ENCODE assay signal across 8 cellular contexts in genomic region chr22:37907036-37907954, GRCh38. TPM values are rescaled to one million over a fixed set of nuclear protein-coding genes. Genes with fewer than 3 reads are reported as not detected.
DNase-seq lines count a peak whose midpoint lies in the region; TF ChIP-seq lines count a peak whose summit lies in the region.

No MANE protein-coding gene starts in this region.

- no peaks in the 10 kb centered on the region for H3K27me3 ChIP-seq in Peyer's patch
- H3K27me3 ChIP-seq in esophagus (ENCODE audit: control insufficient read depth in 1 of 2, insufficient read depth in 2 of 2, low read length in 2 of 2) = no peaks in the 10 kb centered on the region
- no peaks in the 10 kb centered on the region for H3K27me3 ChIP-seq in parathyroid adenoma (ENCODE audit: control insufficient read depth, insufficient read depth, low read length)

- 30 to 32% methylated on average over 19 of the region's 19 CpGs for WGBS in esophagus, 2 donors

- peak overlapping the region; percentile 42 for H2AFZ ChIP-seq in parathyroid adenoma

- DNase-seq in Peyer's patch (no peak), germinal center (ENCODE audit: low spot score) (no peak), SHP77 (lab: John Stamatoyannopoulos, UW) (no peak), glomerular visceral epithelial cell (ENCODE audit: extremely low spot score) (no peak), SW 1271 (lab: John Stamatoyannopoulos, UW) (no peak)

- TF ChIP-seq POLR2A in Peyer's patch (IDR thresholded peaks at IDR 0.05) = no peak

- peaks cover 6% of the 10 kb centered on the region for H3K79me2 ChIP-seq in parathyroid adenoma

- peak overlapping the region; percentile 78 for H3K4me2 ChIP-seq in parathyroid adenoma (ENCODE audit: low read length)

- H3K36me3 ChIP-seq in ES-I3 (ENCODE audit: insufficient read depth, low read length) = no peaks in the 10 kb centered on the region
- H3K36me3 ChIP-seq in Peyer's patch = peaks cover 0 to 4% (median 0%) of the 10 kb centered on the region in 3 donors
- H3K36me3 ChIP-seq in esophagus (ENCODE audit: control insufficient read depth in 2 of 2, insufficient read depth in 2 of 2, low read length in 1 of 2) = peaks cover 2 to 12% of the 10 kb centered on the region in 2 donors
- H3K36me3 ChIP-seq in parathyroid adenoma (ENCODE audit: control insufficient read depth, insufficient read depth, low read length) = no peaks in the 10 kb centered on the region

- no peak for TF ChIP-seq CTCF in Peyer's patch (IDR thresholded peaks at IDR 0.05)
- TF ChIP-seq CTCF in parathyroid adenoma (IDR thresholded peaks at IDR 0.05) = no peak

- peak overlapping the region; percentile 76 to 97 (median 90) for H3K4me3 ChIP-seq in Peyer's patch
- H3K4me3 ChIP-seq in esophagus (ENCODE audit: low read depth in 1 of 2, low read length in 2 of 2) = peak overlapping the region; percentile 86 to 91
- H3K4me3 ChIP-seq in parathyroid adenoma (ENCODE audit: low read depth, low read length) = peak overlapping the region; percentile 75

- H3K27ac ChIP-seq in Peyer's patch (peak overlapping the region; percentile 85 to 92 (median 88)), esophagus (ENCODE audit: low read depth in 2 of 2, low read length in 1 of 2) (peak overlapping the region; percentile 94 to 96), parathyroid adenoma (peak overlapping the region; percentile 76)

- peaks cover 30% of the 10 kb centered on the region for H3K4me1 ChIP-seq in ES-I3 (ENCODE audit: insufficient read depth, low read length)
- H3K4me1 ChIP-seq in Peyer's patch = peaks cover 0 to 9% (median 6%) of the 10 kb centered on the region in 4 donors
- H3K4me1 ChIP-seq in esophagus (ENCODE audit: control insufficient read depth in 2 of 2, insufficient read depth in 2 of 2, low read length in 1 of 2) = peaks cover 5 to 35% of the 10 kb centered on the region in 2 donors
- peaks cover 9% of the 10 kb centered on the region for H3K4me1 ChIP-seq in parathyroid adenoma

- no peaks in the 10 kb centered on the region for H3K9me3 ChIP-seq in ES-I3 (ENCODE audit: control insufficient read depth, insufficient read depth, low read length)
- H3K9me3 ChIP-seq in Peyer's patch = no peaks in the 10 kb centered on the region
- no peaks in the 10 kb centered on the region for H3K9me3 ChIP-seq in esophagus (ENCODE audit: control insufficient read depth in 2 of 2, insufficient read depth in 1 of 2, low read depth in 1 of 2, low read length in 1 of 2)
- no peaks in the 10 kb centered on the region for H3K9me3 ChIP-seq in parathyroid adenoma (ENCODE audit: control insufficient read depth, low read length)

- peak overlapping the region; percentile 74 for H3K9ac ChIP-seq in ES-I3 (ENCODE audit: low read depth, low read length)
- peak overlapping the region; percentile 53 for H3K9ac ChIP-seq in parathyroid adenoma

RNA-seq across cellular contexts. Expression of gene MICALL1, which starts 1.2 kb away (rescaled TPM):
- 10 to 100 TPM; 24.5 to 49.0 (median 31.8) TPM for total RNA-seq in Peyer's patch
- 10 to 100 TPM; 41.7 to 44.1 TPM for polyA plus RNA-seq in esophagus

RNA-seq across cellular contexts. Expression of gene C22orf23, which starts 46.1 kb away (rescaled TPM):
- under 1 TPM in 1 of 4 donors, not detected in 3; 0.85 TPM for total RNA-seq in Peyer's patch
- polyA plus RNA-seq in esophagus = under 1 TPM; 0.16 to 0.39 TPM

RNA-seq across cellular contexts. Expression of gene POLR2F, which starts 46.2 kb away (rescaled TPM):
- 10 to 100 TPM; 51.1 to 97.4 (median 55.2) TPM for total RNA-seq in Peyer's patch
- 100 to 1,000 TPM in 1 of 2 donors, 10 to 100 TPM in 1; 84.8 to 114 TPM for polyA plus RNA-seq in esophagus

RNA-seq across cellular contexts. Expression of gene EIF3L, which starts 58.1 kb away (rescaled TPM):
- 100 to 1,000 TPM; 123 to 229 (median 185) TPM for total RNA-seq in Peyer's patch
- polyA plus RNA-seq in esophagus = 100 to 1,000 TPM; 113 to 265 TPM
